In genomic region chr5:74822288-74822687, GRCh38 we compare ENCODE assay signal across 21 cellular contexts.
"Had no signal": no experiment of that assay in that cellular context is flagged by ENCODE, and none has a peak within 500 bp of the region (broad histone marks: within the 10 kb centered on the region; RNA-seq: fewer than 3 reads in every experiment).

No MANE protein-coding gene starts in this region.

- H3K4me3 ChIP-seq: gastroesophageal sphincter, left ventricle myocardium inferior, lower lobe of right lung, ovary, suprapubic skin, thyroid gland, upper lobe of right lung had no signal

- H3K27ac Mint-ChIP-seq: immature natural killer cell, memory B cell, mesothelial cell of epicardium, natural killer cell had no signal

- H3K27me3 Mint-ChIP-seq: memory B cell had no signal

- DNase-seq: effector memory CD4-positive, alpha-beta T cell; glutamatergic neuron; immature natural killer cell; left cardiac atrium; left ventricle myocardium inferior; lower lobe of right lung; natural killer cell; ovary; right cardiac atrium; small intestine; stimulated activated CD4-positive, alpha-beta T cell treated with anti-CD3 and anti-CD28 coated beads, Interleukin-12 subunit alpha, Interleukin-12 subunit beta, amount 100 ng/mL, for 4 hours; stimulated activated CD4-positive, alpha-beta T cell treated with anti-CD3 and anti-CD28 coated beads, Interleukin-2, amount 100 ng/mL, for 48 hours; stimulated activated naive CD8-positive, alpha-beta T cell treated with anti-CD3 and anti-CD28 coated beads, Interleukin-15, Interleukin-2, amounts not matched to agents 100 U/mL and 50 U/mL, for 24 hours; thyroid gland; upper lobe of right lung had no signal

- H3K27me3 ChIP-seq: gastroesophageal sphincter, ovary, suprapubic skin, thyroid gland, upper lobe of right lung had no signal

- H3K4me1 Mint-ChIP-seq: memory B cell, neural crest cell had no signal

- H3K4me1 ChIP-seq: gastroesophageal sphincter, left ventricle myocardium inferior, lower lobe of right lung, suprapubic skin, thyroid gland, upper lobe of right lung had no signal

- H3K36me3 ChIP-seq: gastroesophageal sphincter, left ventricle myocardium inferior, lower lobe of right lung, ovary, suprapubic skin, thyroid gland, upper lobe of right lung had no signal

- H3K36me3 Mint-ChIP-seq: memory B cell, mesothelial cell of epicardium, natural killer cell had no signal

- H3K9me3 ChIP-seq: gastroesophageal sphincter, left ventricle myocardium inferior, lower lobe of right lung, ovary, suprapubic skin, thyroid gland, upper lobe of right lung had no signal

- H3K27ac ChIP-seq: gastroesophageal sphincter, left ventricle myocardium inferior, lower lobe of right lung, ovary, suprapubic skin, thyroid gland, upper lobe of right lung had no signal

- ATAC-seq: esophagus mucosa; gastroesophageal sphincter; left cardiac atrium; lower lobe of right lung; natural killer cell; right cardiac atrium; stimulated activated naive CD8-positive, alpha-beta T cell treated with anti-CD3 and anti-CD28 coated beads, Interleukin-15, Interleukin-2, amounts not matched to agents 100 U/mL and 50 U/mL, for 24 hours; upper lobe of right lung had no signal

- H3K9me3 Mint-ChIP-seq: immature natural killer cell, memory B cell, mesothelial cell of epicardium, natural killer cell, neural crest cell had no signal

- H3K4me3 Mint-ChIP-seq: immature natural killer cell, memory B cell, mesothelial cell of epicardium, natural killer cell, neural crest cell had no signal
